ENCODE assay signal across 8 cellular contexts in genomic region chr2:73736855-73737779, GRCh38. TPM values are rescaled to one million over a fixed set of nuclear protein-coding genes. Genes with fewer than 3 reads are reported as not detected.
DNase-seq lines count a peak whose midpoint lies in the region; ATAC-seq, FAIRE-seq and TF ChIP-seq lines count a peak whose summit lies in the region.

TSS of gene TPRKB (minus strand) at chr2:73737345. CDS start at chr2:73734569, 2,776 bp downstream.

- no peaks in the 10 kb centered on the region for H3K9me3 ChIP-seq in Loucy (ENCODE audit: insufficient read depth, low read depth, low read length)

- H3K4me3 ChIP-seq in Loucy (ENCODE audit: low read length, poor library complexity, severe bottlenecking): peak within 1 kb of the TSS; percentile 94
- H3K4me3 ChIP-seq in fibroblast of the aortic adventitia (ENCODE audit: low read depth, low read length): peak within 1 kb of the TSS; percentile 98

- peak within 1 kb of the TSS; percentile 95 for H3K4me2 ChIP-seq in Loucy (ENCODE audit: low read depth, low read length, poor library complexity, severe bottlenecking)

- no peaks in the 10 kb centered on the region; the same call in 1 of the 2 replicates for H3F3A ChIP-seq in Loucy (ENCODE audit: low read depth)

- peaks cover 22% of the 10 kb centered on the region for H3K4me1 ChIP-seq in Loucy (ENCODE audit: insufficient read depth, low read length, poor library complexity, severe bottlenecking)

- peaks cover 16% of the 10 kb centered on the region; the same call in 1 of the 2 replicates for H3K36me3 ChIP-seq in Loucy (ENCODE audit: insufficient read depth, low read length)

- H3K79me2 ChIP-seq in Loucy (ENCODE audit: insufficient read depth, low read length): peaks cover 28% of the 10 kb centered on the region

- TF ChIP-seq CTCF in Loucy (conservative IDR thresholded peaks at IDR 0.05; ENCODE audit: low read length) (no peak), fibroblast of the aortic adventitia (IDR thresholded peaks at IDR 0.05; ENCODE audit: insufficient read depth, low read length) (no peak), nephron progenitor cell (IDR thresholded peaks at IDR 0.05) (no peak)

- peaks cover 15% of the 10 kb centered on the region for H3K4me1 Mint-ChIP-seq in nephron progenitor cell
- H3K4me1 Mint-ChIP-seq in stimulated activated naive CD8-positive, alpha-beta T cell treated with anti-CD3 and anti-CD28 coated beads, Interleukin-15, amount 100 ng/mL, for 72 hours: peaks cover 18% of the 10 kb centered on the region

- H3K9me3 Mint-ChIP-seq in nephron progenitor cell: peaks cover 18% of the 10 kb centered on the region
- peaks cover 9% of the 10 kb centered on the region in 2 donors for H3K9me3 Mint-ChIP-seq in stimulated activated naive CD8-positive, alpha-beta T cell treated with anti-CD3 and anti-CD28 coated beads, Interleukin-15, amount 100 ng/mL, for 72 hours

- peak within 1 kb of the TSS; percentile 85 for H2AFZ ChIP-seq in Loucy (ENCODE audit: low read length)

- peak; percentile 99 for ATAC-seq in stimulated activated naive CD8-positive, alpha-beta T cell treated with anti-CD3 and anti-CD28 coated beads, Interleukin-15, amount 100 ng/mL, for 72 hours

- H3K27me3 Mint-ChIP-seq in nephron progenitor cell (ENCODE audit: low read depth, poor library complexity): peaks cover 41% of the 10 kb centered on the region
- H3K27me3 Mint-ChIP-seq in stimulated activated naive CD8-positive, alpha-beta T cell treated with anti-CD3 and anti-CD28 coated beads, Interleukin-15, amount 100 ng/mL, for 72 hours: no peaks in the 10 kb centered on the region

- peak within 1 kb of the TSS; percentile 98 for H3K27ac Mint-ChIP-seq in nephron progenitor cell
- peak within 1 kb of the TSS; percentile 91 to 92 for H3K27ac Mint-ChIP-seq in stimulated activated naive CD8-positive, alpha-beta T cell treated with anti-CD3 and anti-CD28 coated beads, Interleukin-15, amount 100 ng/mL, for 72 hours

- TF ChIP-seq POLR2A in H54 (IDR thresholded peaks at IDR 0.05; ENCODE audit: low read depth, low read length) (peak; percentile 44; the same call in 1 of the 2 replicates), Raji (IDR thresholded peaks at IDR 0.05; ENCODE audit: insufficient read depth, low read depth, low read length) (peak; percentile 73)

- peak; percentile 78 for FAIRE-seq in H54 (lab: Jason Lieb, UNC)

- peak within 1 kb of the TSS; percentile 100 for H3K4me3 Mint-ChIP-seq in nephron progenitor cell
- H3K4me3 Mint-ChIP-seq in stimulated activated naive CD8-positive, alpha-beta T cell treated with anti-CD3 and anti-CD28 coated beads, Interleukin-15, amount 100 ng/mL, for 72 hours: peak within 1 kb of the TSS; percentile 92

- DNase-seq in EL: peak; percentile 98
- peak; percentile 96 for DNase-seq in H54 (ENCODE audit: insufficient read length, low spot score)
- DNase-seq in activated T-helper 9 cell treated with anti-CD3 and anti-CD28 coated beads, Interleukin-2, amount 50 U/mL, for 16 hours (ENCODE audit: low read depth): peak; percentile 91
- peak; percentile 97 for DNase-seq in fibroblast of the aortic adventitia (ENCODE audit: low read depth)
- peak; percentile 81 for DNase-seq in nephron progenitor cell
- DNase-seq in stimulated activated naive CD8-positive, alpha-beta T cell treated with anti-CD3 and anti-CD28 coated beads, Interleukin-15, amount 100 ng/mL, for 72 hours: peak; percentile 95 to 98

- H3K9ac ChIP-seq in Loucy (ENCODE audit: low read depth, low read length, poor library complexity, severe bottlenecking): peak within 1 kb of the TSS; percentile 93

- H3K27me3 ChIP-seq in Loucy (ENCODE audit: insufficient read depth, low read length, poor library complexity, severe bottlenecking): peaks cover 46% of the 10 kb centered on the region

- H3K9me2 ChIP-seq in Loucy (replicated peaks; ENCODE audit: low read depth, low read length): no peaks in the 10 kb centered on the region

- H3K36me3 Mint-ChIP-seq in nephron progenitor cell (ENCODE audit: low read depth): peaks cover 47% of the 10 kb centered on the region

- peaks cover 16% of the 10 kb centered on the region for H4K20me1 ChIP-seq in Loucy (ENCODE audit: insufficient read depth, low read length, poor library complexity, severe bottlenecking)

RNA-seq across cellular contexts. Expression of gene TPRKB, which starts in this region (rescaled TPM):
- total RNA-seq in fibroblast of the aortic adventitia (ENCODE audit: low replicate concordance): 8.3 and 54.8 TPM in 2 replicates

Comparison
In these comparisons a context has a peak if more than half of its experiments do, and no peak if none do; other contexts are left out.
1. Peak in every context shown above with its lines: DNase-seq, ATAC-seq and H3K4me3 ChIP-seq.